In the genomic region with DNA sequence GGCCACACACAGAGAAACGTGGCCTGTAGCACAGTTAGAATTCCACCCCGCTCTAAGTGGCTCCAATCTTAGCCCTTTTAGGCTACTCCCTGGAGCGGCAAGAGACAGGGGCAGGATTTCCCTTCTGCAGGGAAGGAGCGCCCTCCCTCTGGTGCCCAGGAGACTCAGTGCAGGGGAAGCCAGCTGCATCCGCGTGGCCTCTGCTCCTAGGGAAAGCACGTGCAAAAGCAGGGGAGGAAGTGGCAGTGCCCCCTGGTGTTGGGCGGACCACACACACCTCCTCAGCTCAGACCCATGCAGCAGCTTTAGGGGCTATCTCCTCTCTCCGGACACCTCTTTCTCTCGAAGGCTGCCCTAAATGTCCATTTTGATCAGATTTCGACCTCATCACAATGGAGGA, we compare ENCODE assay signal across 9 cellular contexts. TPM values are rescaled to one million over a fixed set of nuclear protein-coding genes. Genes with fewer than 3 reads are reported as not detected.
DNase-seq lines count a peak whose midpoint lies in the region; ATAC-seq, FAIRE-seq and TF ChIP-seq lines count a peak whose summit lies in the region.
"Had no signal": no experiment of that assay in that cellular context is flagged by ENCODE, and none has a peak within 500 bp of the region (broad histone marks: within the 10 kb centered on the region; RNA-seq: fewer than 3 reads in every experiment).

No MANE protein-coding gene starts in this region.

- H3K9ac ChIP-seq in keratinocyte (ENCODE audit: control insufficient read depth, extremely low read depth, insufficient read depth, low read length): no peak overlapping the region

- intact Hi-C loops in posterior cingulate gyrus (cut with DNase I): no loop called here

- H3K4me3 ChIP-seq in keratinocyte (ENCODE audit: control insufficient read depth in 2 of 3, extremely low read depth in 1 of 3, insufficient read depth in 2 of 3, low read depth in 1 of 3, low read length in 3 of 3): no peak overlapping the region

- H3K79me2 ChIP-seq in keratinocyte (ENCODE audit: control insufficient read depth, insufficient read depth, low read length): no peaks in the 10 kb centered on the region

- TF ChIP-seq CTCF in keratinocyte (optimal IDR thresholded peaks at IDR 0.05 in 1 of 3, IDR thresholded peaks at IDR 0.05 in 1 of 3, conservative IDR thresholded peaks at IDR 0.05 in 1 of 3; ENCODE audit: extremely low read depth in 1 of 3, insufficient read depth in 2 of 3, low read length in 3 of 3): peak; percentile 41 to 67 (median 50)

- dilution Hi-C loops in keratinocyte (cut with MboI; ENCODE audit: extremely low pct_ligation_motif_present, low sequenced_read_pairs): no loop called here

- peaks cover 5% of the 10 kb centered on the region for H3K27me3 ChIP-seq in keratinocyte (ENCODE audit: control insufficient read depth, extremely low read depth, insufficient read depth, low read length)

- FAIRE-seq in keratinocyte (lab: Jason Lieb, UNC): no peak

- H3K4me2 ChIP-seq in keratinocyte (ENCODE audit: control insufficient read depth, extremely low read depth, insufficient read depth, low read depth, low read length): no peak overlapping the region

- ATAC-seq in stimulated activated naive CD8-positive, alpha-beta T cell treated with anti-CD3 and anti-CD28 coated beads, Interleukin-15, Interleukin-2, amounts not matched to agents 100 U/mL and 50 U/mL, for 24 hours: peak; percentile 66
- ATAC-seq: CD8-positive, alpha-beta T cell had no signal

- H3K27ac ChIP-seq in keratinocyte (ENCODE audit: control insufficient read depth, insufficient read depth, low read length): no peak overlapping the region

- H2AFZ ChIP-seq in keratinocyte (ENCODE audit: control insufficient read depth, low read length): no peak overlapping the region

- H3K9me1 ChIP-seq in keratinocyte (ENCODE audit: control insufficient read depth, extremely low read depth, insufficient read depth, low read length): no peaks in the 10 kb centered on the region

- H3K9me3 ChIP-seq in keratinocyte (ENCODE audit: control insufficient read depth, low read depth, low read length): no peaks in the 10 kb centered on the region

- no peaks in the 10 kb centered on the region for H3K36me3 ChIP-seq in keratinocyte (ENCODE audit: control insufficient read depth in 2 of 2, extremely low read depth in 1 of 2, insufficient read depth in 2 of 2, low read length in 2 of 2)

- H4K20me1 ChIP-seq in keratinocyte (ENCODE audit: control insufficient read depth, extremely low read depth, insufficient read depth, low read length): no peaks in the 10 kb centered on the region

- no peaks in the 10 kb centered on the region for H3K4me1 ChIP-seq in keratinocyte (ENCODE audit: control insufficient read depth, extremely low read depth, insufficient read depth, low read length)

- DNase-seq in NCI-H2171 treated with DMSO at 0.1 percent for 48 hours (lab: John Stamatoyannopoulos, UW) (peak; percentile 27), NCI-H2171 (lab: John Stamatoyannopoulos, UW) (no peak), MV-4-11 (lab: John Stamatoyannopoulos, UW) (peak; percentile 60), keratinocyte (ENCODE audit: low read depth, low spot score) (no peak), posterior cingulate gyrus (no peak), epidermal melanocyte (ENCODE audit: insufficient read length, low spot score) (no peak)
- peak; percentile 46 for DNase-seq in activated naive CD4-positive, alpha-beta T cell treated with anti-CD3 and anti-CD28 coated beads, Interleukin-2, amount 50 U/mL, for 16 hours
- peak; percentile 54 for DNase-seq in stimulated activated naive CD8-positive, alpha-beta T cell treated with anti-CD3 and anti-CD28 coated beads, Interleukin-15, Interleukin-2, amounts not matched to agents 100 U/mL and 50 U/mL, for 24 hours

RNA-seq across cellular contexts. Expression of a gene that starts 50.0 kb away (rescaled TPM):
- 15.8 to 17.1 TPM (median 16.8 TPM) in 3 replicates for polyA plus RNA-seq in keratinocyte
- polyA plus RNA-seq in keratinocyte (2011; ENCODE audit: low read depth): 10.0 TPM
- 18.7 and 18.9 TPM in 2 replicates for polyA plus RNA-seq in keratinocyte (2011; cell fraction: cytosol; rRNA removed)
- polyA plus RNA-seq in keratinocyte (2011; cell fraction: nucleus; rRNA removed): 10.0 and 10.6 TPM in 2 replicates
- 12.8 and 21.5 TPM in 2 replicates for polyA plus RNA-seq in keratinocyte (2012; ENCODE audit: low replicate concordance)
- 21.2 to 22.4 TPM (median 22.2 TPM) in 3 replicates for polyA minus RNA-seq in keratinocyte
- 26.9 TPM for polyA minus RNA-seq in keratinocyte (2011; cell fraction: cytosol; rRNA and poly(A)+ RNA removed)
- 10.7 and 12.4 TPM in 2 replicates for polyA minus RNA-seq in keratinocyte (2011; cell fraction: nucleus; rRNA and poly(A)+ RNA removed)

RNA-seq across cellular contexts. Expression of a gene that starts 50.2 kb away (rescaled TPM):
- 0.61 to 0.96 TPM (median 0.95 TPM) in 3 replicates for polyA plus RNA-seq in keratinocyte
- polyA plus RNA-seq in keratinocyte (2011; ENCODE audit: low read depth): 0.15 TPM
- polyA plus RNA-seq in keratinocyte (2011; cell fraction: cytosol; rRNA removed): 0.64 and 0.87 TPM in 2 replicates
- polyA plus RNA-seq in keratinocyte (2011; cell fraction: nucleus; rRNA removed): 1.2 and 1.3 TPM in 2 replicates
- 0.20 and 0.83 TPM in 2 replicates for polyA plus RNA-seq in keratinocyte (2012; ENCODE audit: low replicate concordance)
- 1.2 to 2.6 TPM (median 1.5 TPM) in 3 replicates for polyA minus RNA-seq in keratinocyte
- polyA minus RNA-seq in keratinocyte (2011; cell fraction: cytosol; rRNA and poly(A)+ RNA removed): 1.2 TPM
- 1.8 and 2.0 TPM in 2 replicates for polyA minus RNA-seq in keratinocyte (2011; cell fraction: nucleus; rRNA and poly(A)+ RNA removed)

Comparison
In these comparisons a context has a peak if more than half of its experiments do, and no peak if none do; other contexts are left out.
1. DNase-seq: peak in NCI-H2171 treated with DMSO at 0.1 percent for 48 hours (single experiment), MV-4-11 (single experiment), activated naive CD4-positive, alpha-beta T cell treated with anti-CD3 and anti-CD28 coated beads, Interleukin-2, amount 50 U/mL, for 16 hours (single experiment) and stimulated activated naive CD8-positive, alpha-beta T cell treated with anti-CD3 and anti-CD28 coated beads, Interleukin-15, Interleukin-2, amounts not matched to agents 100 U/mL and 50 U/mL, for 24 hours (single experiment); none in NCI-H2171 (single experiment), keratinocyte (single experiment), posterior cingulate gyrus (0 of 10) and epidermal melanocyte (single experiment).